8 cellular contexts compared by ENCODE assay signal in genomic region chr12:29149691-29150382, GRCh38. TPM values are rescaled to one million over a fixed set of nuclear protein-coding genes. Genes with fewer than 3 reads are reported as not detected.
DNase-seq lines count a peak whose midpoint lies in the region; ATAC-seq and TF ChIP-seq lines count a peak whose summit lies in the region.

No MANE protein-coding gene starts in this region.

- H3K9me3 ChIP-seq in right lobe of liver (no peaks in the 10 kb centered on the region), tibial nerve (no peaks in the 10 kb centered on the region)

- H3K36me3 ChIP-seq in right lobe of liver (no peaks in the 10 kb centered on the region), tibial nerve (no peaks in the 10 kb centered on the region)

- TF ChIP-seq POLR2A in right lobe of liver (IDR thresholded peaks at IDR 0.05): no peak
- no peak for TF ChIP-seq POLR2A in tibial nerve (IDR thresholded peaks at IDR 0.05)

- H3K4me3 Mint-ChIP-seq in central memory CD8-positive, alpha-beta T cell: peak overlapping the region; percentile 93

- peak; percentile 11 for DNase-seq in activated CD4-positive, alpha-beta T cell treated with anti-CD3 and anti-CD28 coated beads for 48 hours
- no peak for DNase-seq in activated CD4-positive, alpha-beta T cell treated with anti-CD3 and anti-CD28 coated beads, Interleukin-2, amount 50 U/mL, for 4 hours
- DNase-seq in NCI-H2171 (lab: John Stamatoyannopoulos, UW): peak; percentile 43
- DNase-seq in central memory CD8-positive, alpha-beta T cell (ENCODE audit: low spot score in 2 of 2): no peak
- DNase-seq in right lobe of liver: peak in 1 of 3 donors; percentile 53
- no peak for DNase-seq in tibial nerve (ENCODE audit: low spot score in 2 of 2)
- DNase-seq in epidermal melanocyte (ENCODE audit: insufficient read length, low spot score): no peak

- TF ChIP-seq EP300 in tibial nerve (IDR thresholded peaks at IDR 0.05): no peak

- TF ChIP-seq CTCF in right lobe of liver (IDR thresholded peaks at IDR 0.05): no peak
- TF ChIP-seq CTCF in tibial nerve (IDR thresholded peaks at IDR 0.05): no peak

- H3K4me1 ChIP-seq in right lobe of liver (peaks cover 0 to 10% (median 0%) of the 10 kb centered on the region in 4 donors), tibial nerve (peaks cover 0 to 35% (median 0%) of the 10 kb centered on the region in 4 donors)

- WGBS in right lobe of liver (ENCODE audit: insufficient coverage, low coverage, low lambda C conversion rate, missing lambda C conversion rate): 20% methylated on average over 1 of the region's 38 CpGs
- 32 to 46% methylated on average over 29 to 35 of the region's 38 CpGs for WGBS in tibial nerve, 2 donors

- H3K27ac ChIP-seq in right lobe of liver (peak overlapping the region in 2 of 3 donors; percentile 51 to 69), tibial nerve (peak overlapping the region in 3 of 4 donors; percentile 65 to 79 (median 66))

- peaks cover 3% of the 10 kb centered on the region for H3K36me3 Mint-ChIP-seq in central memory CD8-positive, alpha-beta T cell (ENCODE audit: insufficient read depth)

- H3K27me3 ChIP-seq in right lobe of liver: no peaks in the 10 kb centered on the region
- no peaks in the 10 kb centered on the region for H3K27me3 ChIP-seq in tibial nerve

- no peaks in the 10 kb centered on the region for H3K9me3 Mint-ChIP-seq in central memory CD8-positive, alpha-beta T cell

- intact Hi-C loops in right lobe of liver (cut with DNase I): no loop called here

- H3K4me3 ChIP-seq in right lobe of liver (peak overlapping the region; percentile 53 to 62 (median 58)), tibial nerve (peak overlapping the region; percentile 38 to 86 (median 62))

- peaks cover 34% of the 10 kb centered on the region for H3K4me1 Mint-ChIP-seq in central memory CD8-positive, alpha-beta T cell

- peak; percentile 11 for ATAC-seq in central memory CD8-positive, alpha-beta T cell (replicated peaks; ENCODE audit: extremely low read depth, poor library complexity, severe bottlenecking)
- ATAC-seq in right lobe of liver: peak in 3 of 4 donors; percentile 11 to 25 (median 11)
- no peak for ATAC-seq in HG03095 (IDR thresholded peaks at IDR 0.05; ENCODE audit: unreplicated experiment)

- no peak overlapping the region for H3K27ac Mint-ChIP-seq in central memory CD8-positive, alpha-beta T cell (ENCODE audit: low read depth)

- no peaks in the 10 kb centered on the region for H3K27me3 Mint-ChIP-seq in central memory CD8-positive, alpha-beta T cell

RNA-seq across cellular contexts. Expression of gene FAR2, which starts 0.8 kb away (rescaled TPM):
- total RNA-seq in right lobe of liver: 1 to 10 TPM in 5 of 6 experiments, under 1 TPM in 1; 0.87 to 3.4 (median 1.9) TPM
- total RNA-seq in tibial nerve: 10 to 100 TPM in 1 of 4 donors, 1 to 10 TPM in 3; 8.4 to 16.6 (median 8.8) TPM

Comparison
In these comparisons a context has a peak if more than half of its experiments do, and no peak if none do; other contexts are left out.
1. DNase-seq: peak in activated CD4-positive, alpha-beta T cell treated with anti-CD3 and anti-CD28 coated beads for 48 hours (single experiment) and NCI-H2171 (single experiment); none in activated CD4-positive, alpha-beta T cell treated with anti-CD3 and anti-CD28 coated beads, Interleukin-2, amount 50 U/mL, for 4 hours (0 of 2), central memory CD8-positive, alpha-beta T cell (0 of 2), tibial nerve (0 of 2) and epidermal melanocyte (single experiment).